ENCODE assay signal across 8 cellular contexts in genomic region chr3:113947372-113948014, GRCh38. TPM values are rescaled to one million over a fixed set of nuclear protein-coding genes. Genes with fewer than 3 reads are reported as not detected.
DNase-seq lines count a peak whose midpoint lies in the region; ATAC-seq and TF ChIP-seq lines count a peak whose summit lies in the region.

Gene ZDHHC23, plus strand, starts transcription at chr3:113948013. Its CDS starts 790 bp downstream, at chr3:113948803.

- peaks cover 11% of the 10 kb centered on the region for H3K4me1 ChIP-seq in Panc1 (ENCODE audit: control insufficient read depth, insufficient read depth, low read length)

- H3F3A ChIP-seq in neural cell (ENCODE audit: insufficient read depth, low read length, poor library complexity, severe bottlenecking) = no peaks in the 10 kb centered on the region

- no peak within 1 kb of the TSS for H3K27ac Mint-ChIP-seq in activated T-helper 17 cell treated with anti-CD3 and anti-CD28 coated beads, Interleukin-2, amount 50 U/mL, for 72 hours
- peak within 1 kb of the TSS; percentile 47 to 60 for H3K27ac Mint-ChIP-seq in stimulated activated naive CD8-positive, alpha-beta T cell treated with anti-CD3 and anti-CD28 coated beads, Interleukin-15, amount 100 ng/mL, for 72 hours

- in situ Hi-C loops in Panc1 (cut with HindIII; ENCODE audit: low pct_unique_long_range_greater_than_20kb, low sequenced_read_pairs) = no loop called here

- H3K9me3 Mint-ChIP-seq in activated T-helper 17 cell treated with anti-CD3 and anti-CD28 coated beads, Interleukin-2, amount 50 U/mL, for 72 hours = no peaks in the 10 kb centered on the region
- H3K9me3 Mint-ChIP-seq in stimulated activated naive CD8-positive, alpha-beta T cell treated with anti-CD3 and anti-CD28 coated beads, Interleukin-15, amount 100 ng/mL, for 72 hours = no peaks in the 10 kb centered on the region

- peak within 1 kb of the TSS; percentile 72 for H3K4me3 Mint-ChIP-seq in activated T-helper 17 cell treated with anti-CD3 and anti-CD28 coated beads, Interleukin-2, amount 50 U/mL, for 72 hours
- H3K4me3 Mint-ChIP-seq in stimulated activated naive CD8-positive, alpha-beta T cell treated with anti-CD3 and anti-CD28 coated beads, Interleukin-15, amount 100 ng/mL, for 72 hours = peak within 1 kb of the TSS; percentile 77

- peak; percentile 57 for DNase-seq in DMS153 (lab: John Stamatoyannopoulos, UW)
- no peak for DNase-seq in Panc1 (ENCODE audit: low read depth, low spot score)
- peak; percentile 55 for DNase-seq in fibroblast of pulmonary artery (ENCODE audit: low read depth)
- DNase-seq in stimulated activated naive CD8-positive, alpha-beta T cell treated with anti-CD3 and anti-CD28 coated beads, Interleukin-15, amount 100 ng/mL, for 72 hours = peak; percentile 52 to 67

- CTCF ChIA-PET in Panc1 (lab: Charles Lee) = no interaction called here

- peaks cover 8% of the 10 kb centered on the region for H3K4me1 Mint-ChIP-seq in activated T-helper 17 cell treated with anti-CD3 and anti-CD28 coated beads, Interleukin-2, amount 50 U/mL, for 72 hours
- peaks cover 13% of the 10 kb centered on the region for H3K4me1 Mint-ChIP-seq in stimulated activated naive CD8-positive, alpha-beta T cell treated with anti-CD3 and anti-CD28 coated beads, Interleukin-15, amount 100 ng/mL, for 72 hours

- peak within 1 kb of the TSS; percentile 57 for H3K9ac ChIP-seq in neural cell (ENCODE audit: low read length)

- intact Hi-C loops in Panc1 (cut with micrococcal nuclease; ENCODE audit: unreplicated experiment) = no loop called here

- no peaks in the 10 kb centered on the region for H3K27me3 ChIP-seq in Panc1 (ENCODE audit: control insufficient read depth, insufficient read depth, low read length)
- peaks cover 19% of the 10 kb centered on the region for H3K27me3 ChIP-seq in neural cell (ENCODE audit: insufficient read depth, low read depth, low read length)

- H3K79me2 ChIP-seq in neural cell (replicated peaks; ENCODE audit: insufficient read depth, low read length) = no peaks in the 10 kb centered on the region

- no peaks in the 10 kb centered on the region for H4K20me1 ChIP-seq in neural cell (ENCODE audit: insufficient read depth)

- TF ChIP-seq RAD21 in Ishikawa (IDR thresholded peaks at IDR 0.05; ENCODE audit: low read depth) = no peak
- no peak for TF ChIP-seq RAD21 in neural cell (conservative IDR thresholded peaks at IDR 0.05)

- ATAC-seq in GM21717 (IDR thresholded peaks at IDR 0.05; ENCODE audit: unreplicated experiment) (peak; percentile 77), Panc1 (peak; percentile 92)
- ATAC-seq in activated T-helper 17 cell treated with anti-CD3 and anti-CD28 coated beads, Interleukin-2, amount 50 U/mL, for 72 hours (replicated peaks) = peak; percentile 77
- peak; percentile 72 for ATAC-seq in stimulated activated naive CD8-positive, alpha-beta T cell treated with anti-CD3 and anti-CD28 coated beads, Interleukin-15, amount 100 ng/mL, for 72 hours

- H3K9me3 ChIP-seq in Panc1 (ENCODE audit: control insufficient read depth, insufficient read depth, low read depth, low read length) (no peaks in the 10 kb centered on the region), neural cell (ENCODE audit: low read length) (no peaks in the 10 kb centered on the region)

- BruUV-seq in Panc1 (replicated peaks; lab: Mats Ljungman, UMichigan) = no TSS peak

- H3K9me2 ChIP-seq in neural cell (ENCODE audit: insufficient read depth, low read length) = no peaks in the 10 kb centered on the region

- POLR2A ChIA-PET in Panc1 (lab: Charles Lee) = no interaction called here

- no peaks in the 10 kb centered on the region for H3K36me3 Mint-ChIP-seq in activated T-helper 17 cell treated with anti-CD3 and anti-CD28 coated beads, Interleukin-2, amount 50 U/mL, for 72 hours (ENCODE audit: low read depth)

- peak within 1 kb of the TSS; percentile 68 for H3K27ac ChIP-seq in Panc1 (ENCODE audit: low read length)
- no peak within 1 kb of the TSS for H3K27ac ChIP-seq in neural cell (ENCODE audit: low read length)

- H2AFZ ChIP-seq in neural cell (ENCODE audit: low read depth, low read length) = peak within 1 kb of the TSS; percentile 58

- peak within 1 kb of the TSS; percentile 68 to 75 for H3K4me3 ChIP-seq in Panc1 (ENCODE audit: low read depth in 2 of 2, low read length in 2 of 2)
- H3K4me3 ChIP-seq in fibroblast of pulmonary artery (replicated peaks; ENCODE audit: low read depth, low read length) = peak within 1 kb of the TSS; percentile 62
- H3K4me3 ChIP-seq in neural cell (ENCODE audit: low read length) = peak within 1 kb of the TSS; percentile 86

- H3K4me2 ChIP-seq in neural cell (ENCODE audit: low read length) = peak within 1 kb of the TSS; percentile 54

- peaks cover 8% of the 10 kb centered on the region for H3K27me3 Mint-ChIP-seq in activated T-helper 17 cell treated with anti-CD3 and anti-CD28 coated beads, Interleukin-2, amount 50 U/mL, for 72 hours
- peaks cover 38% of the 10 kb centered on the region for H3K27me3 Mint-ChIP-seq in stimulated activated naive CD8-positive, alpha-beta T cell treated with anti-CD3 and anti-CD28 coated beads, Interleukin-15, amount 100 ng/mL, for 72 hours

- TF ChIP-seq EP300 in Ishikawa (IDR thresholded peaks at IDR 0.05; ENCODE audit: borderline replicate concordance) (no peak; the same call in 1 of the 2 replicates), neural cell (conservative IDR thresholded peaks at IDR 0.05; ENCODE audit: poor library complexity, severe bottlenecking) (no peak)

- TF ChIP-seq CTCF in Panc1 (IDR thresholded peaks at IDR 0.05) = no peak
- no peak for TF ChIP-seq CTCF in fibroblast of pulmonary artery (IDR thresholded peaks at IDR 0.05; ENCODE audit: low read length, missing control alignments)
- TF ChIP-seq CTCF in neural cell (IDR thresholded peaks at IDR 0.05; ENCODE audit: poor library complexity, severe bottlenecking) = no peak

- no peaks in the 10 kb centered on the region for H3K36me3 ChIP-seq in Panc1 (ENCODE audit: control insufficient read depth, insufficient read depth, low read length)
- no peaks in the 10 kb centered on the region for H3K36me3 ChIP-seq in neural cell (ENCODE audit: insufficient read depth, low read length)

TF ChIP-seq in Ishikawa, 13 proteins besides CTCF, POLR2A, EP300 and RAD21 (continues in another document):
- TF ChIP-seq TCF12 (IDR thresholded peaks at IDR 0.05; ENCODE audit: low read depth) (no peak), TAF1 (IDR thresholded peaks at IDR 0.05; ENCODE audit: low read depth) (peak; percentile 31; the same call in 1 of the 2 replicates), REST (IDR thresholded peaks at IDR 0.05; ENCODE audit: low read depth) (no peak)

TF ChIP-seq in neural cell, 6 proteins besides CTCF, POLR2A, EP300 and RAD21:
- peak; percentile 57 for TF ChIP-seq MXI1 (conservative IDR thresholded peaks at IDR 0.05; ENCODE audit: poor library complexity, severe bottlenecking)
- TF ChIP-seq REST (IDR thresholded peaks at IDR 0.05; ENCODE audit: borderline replicate concordance) = no peak

RNA-seq across cellular contexts. Expression of gene ZDHHC23, which starts in this region (rescaled TPM):
- total RNA-seq in Panc1 (2021; ENCODE audit: unreplicated experiment) = 23.6 TPM
- polyA plus RNA-seq in Panc1 (2012; ENCODE audit: insufficient read length) = 9.2 TPM
- total RNA-seq in activated T-helper 17 cell treated with anti-CD3 and anti-CD28 coated beads, Interleukin-2, amount 50 U/mL, for 72 hours = 1 to 10 TPM; 4.0 to 4.1 TPM
- 7.7 and 11.5 TPM in 2 replicates for polyA plus RNA-seq in neural cell
- polyA minus RNA-seq in neural cell = 9.4 and 11.4 TPM in 2 replicates
